ENCODE assay signal across 13 cellular contexts in the genomic region with DNA sequence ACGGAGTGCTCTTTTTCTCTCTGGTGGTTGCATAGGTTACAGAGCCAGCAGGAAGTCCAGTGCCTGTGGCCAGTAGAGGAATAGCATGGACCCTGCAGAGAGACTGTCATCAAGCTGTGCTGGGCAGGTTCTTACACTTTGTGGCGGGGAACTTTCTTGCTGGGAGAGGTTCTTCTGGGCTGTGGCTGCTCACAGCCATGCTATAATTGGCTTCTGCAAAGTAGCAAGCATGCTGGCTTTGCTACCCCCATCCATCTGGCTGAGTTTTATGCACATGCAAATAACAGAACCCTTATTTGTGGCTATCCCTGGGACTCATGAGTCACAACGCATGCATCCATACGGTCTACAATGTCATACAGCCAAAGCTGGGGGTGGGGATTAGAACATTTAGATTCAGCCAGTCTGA.
A peak's percentile ranks its signal among the peaks of the same experiment; 100 is the strongest.
DNase-seq lines count a peak whose midpoint lies in the region; ATAC-seq, FAIRE-seq and TF ChIP-seq lines count a peak whose summit lies in the region.
"Had no signal": no experiment of that assay in that cellular context is flagged by ENCODE, and none has a peak within 500 bp of the region (broad histone marks: within the 10 kb centered on the region; RNA-seq: fewer than 3 reads in every experiment).

No MANE protein-coding gene starts in this region.

- H4K91ac ChIP-seq in H1 (replicated peaks; ENCODE audit: insufficient read length, low read length), result no peak overlapping the region

- H3K14ac ChIP-seq in H1 (ENCODE audit: insufficient read length), result no peak overlapping the region

- no peak overlapping the region for H2BK5ac ChIP-seq in H1 (ENCODE audit: low read depth, low read length)

- H3K23ac ChIP-seq in H1 (ENCODE audit: insufficient read length), result no peak overlapping the region

- no peaks in the 10 kb centered on the region for H3K79me1 ChIP-seq in H1 (ENCODE audit: low read depth, low read length)

- no peak overlapping the region for H4K5ac ChIP-seq in H1 (ENCODE audit: insufficient read length, low read depth, low read length)

- H3K9me3 ChIP-seq in H1 (ENCODE audit: insufficient read depth in 2 of 2, low read depth in 1 of 2, low read length in 1 of 2), result no peaks in the 10 kb centered on the region

- H3K27ac Mint-ChIP-seq in T-cell, result no peak overlapping the region
- H3K27ac Mint-ChIP-seq: activated T-cell treated with anti-CD3 and anti-CD28 coated beads, Interleukin-2, amount 50 U/mL, for 72 hours had no signal

- TF ChIP-seq POLR2A in H1 (IDR thresholded peaks at IDR 0.05; ENCODE audit: control extremely low read depth in 1 of 2, low read depth in 2 of 2, low read length in 2 of 2), result no peak

- DNase-seq in EH (ENCODE audit: low read depth) (peak; percentile 87), NCI-H1694 treated with DMSO at 0.1 percent for 48 hours (lab: John Stamatoyannopoulos, UW) (peak; percentile 7), H1 (ENCODE audit: low read depth in 1 of 2, low spot score in 2 of 2) (peak in 1 of 2 experiments; percentile 15), myocyte (ENCODE audit: low read depth) (peak; percentile 73), T-cell (no peak), OCI-M1 (lab: John Stamatoyannopoulos, UW) (no peak)
- DNase-seq: activated T-cell treated with anti-CD3 and anti-CD28 coated beads, Interleukin-2, amount 50 U/mL, for 72 hours; DMS79; NCI-H1436 had no signal

- H2AK5ac ChIP-seq in H1 (ENCODE audit: low read depth, low read length), result no peak overlapping the region

- H3K36me3 Mint-ChIP-seq in T-cell, result no peaks in the 10 kb centered on the region

- H3K9me3 Mint-ChIP-seq in T-cell, result no peaks in the 10 kb centered on the region
- H3K9me3 Mint-ChIP-seq: activated T-cell treated with anti-CD3 and anti-CD28 coated beads, Interleukin-2, amount 50 U/mL, for 72 hours had no signal

- 63% methylated on average over 4 of the region's 4 CpGs; no CpG with 5 or more reads in 1 of the 2 experiments for WGBS in H1 (ENCODE audit: extremely low coverage in 1 of 2, insufficient coverage in 1 of 2, insufficient read length in 1 of 2, insufficient replicate concordance in 2 of 2, low coverage in 1 of 2, low lambda C conversion rate in 2 of 2, missing lambda C conversion rate in 1 of 2), 2 experiments

- H3K27ac ChIP-seq in H1 (ENCODE audit: low read depth, low read length), result no peak overlapping the region
- H3K27ac ChIP-seq: epithelial cell of prostate had no signal

- peak overlapping the region in 1 of 2 experiments; percentile 17; a peak in 1 of 4 replicates for H3K4me2 ChIP-seq in H1 (ENCODE audit: insufficient read depth in 1 of 2, low read depth in 2 of 2, low read length in 2 of 2)

- TF ChIP-seq EP300 in H1 (IDR thresholded peaks at IDR 0.05; ENCODE audit: borderline replicate concordance in 1 of 2, low read depth in 2 of 2, low read length in 2 of 2), result no peak

- H3K36me3 ChIP-seq in H1 (ENCODE audit: control insufficient read depth in 2 of 4, insufficient read depth in 4 of 4, low read length in 3 of 4), result no peaks in the 10 kb centered on the region

- H4K20me1 ChIP-seq in H1 (replicated peaks in 1 of 2; ENCODE audit: control insufficient read depth in 1 of 2, insufficient read depth in 2 of 2, low read length in 2 of 2), result no peaks in the 10 kb centered on the region

- no peak overlapping the region for H3K4me3 ChIP-seq in H1 (ENCODE audit: extremely low read depth in 1 of 4, insufficient read depth in 2 of 4, low read depth in 3 of 4, low read length in 4 of 4)

- H4K8ac ChIP-seq in H1 (ENCODE audit: extremely low read depth, insufficient read depth, low read length), result peak overlapping the region; percentile 41

- peak in 1 of 3 experiments; percentile 21; a peak in 1 of 4 replicates for TF ChIP-seq CTCF in H1 (IDR thresholded peaks at IDR 0.05; ENCODE audit: control extremely low read depth in 1 of 3, insufficient read depth in 1 of 3, low read depth in 1 of 3, low read length in 3 of 3)

- peaks cover 3 to 5% (median 3%) of the 10 kb centered on the region in 4 experiments for H3K4me1 ChIP-seq in H1 (replicated peaks in 1 of 4; ENCODE audit: control insufficient read depth in 3 of 4, insufficient read depth in 4 of 4, low read length in 3 of 4)

- H3K23me2 ChIP-seq in H1 (ENCODE audit: low read depth, low read length), result no peaks in the 10 kb centered on the region

- H2BK15ac ChIP-seq in H1 (ENCODE audit: low read length), result no peak overlapping the region

- H3K79me2 ChIP-seq in H1 (ENCODE audit: control insufficient read depth in 1 of 2, insufficient read depth in 2 of 2, low read length in 2 of 2), result no peaks in the 10 kb centered on the region

- no peak overlapping the region for H3K9ac ChIP-seq in H1 (replicated peaks in 1 of 4; ENCODE audit: extremely low read depth in 1 of 4, low read depth in 3 of 4, low read length in 3 of 4)

- peak; percentile 80 for FAIRE-seq in H1 (lab: Jason Lieb, UNC)
- FAIRE-seq: GM19239 had no signal

- H3K4ac ChIP-seq in H1 (replicated peaks; ENCODE audit: insufficient read length, low read depth, low read length), result no peak overlapping the region

- H3K56ac ChIP-seq in H1 (replicated peaks; ENCODE audit: insufficient read length, low read depth, low read length), result no peak overlapping the region

- no peak; a peak in 1 of 4 replicates for TF ChIP-seq RAD21 in H1 (IDR thresholded peaks at IDR 0.05 in 1 of 2, conservative IDR thresholded peaks at IDR 0.05 in 1 of 2; ENCODE audit: low read depth in 2 of 2, low read length in 2 of 2)

- H2AFZ ChIP-seq in H1 (ENCODE audit: low read length), result no peak overlapping the region

- no peak overlapping the region for H3K18ac ChIP-seq in H1 (ENCODE audit: extremely low read depth, low read length)

- ATAC-seq in activated CD4-positive, CD25-positive, alpha-beta regulatory T cell treated with anti-CD3 and anti-CD28 coated beads, Interleukin-2, amount 50 U/mL, for 24 hours, result no peak
- ATAC-seq in T-cell (replicated peaks in 1 of 4) (no peak), HG03342 (IDR thresholded peaks at IDR 0.05; ENCODE audit: unreplicated experiment) (no peak)

- no peak overlapping the region for H2BK12ac ChIP-seq in H1 (ENCODE audit: low read depth, low read length)

- H3K27me3 Mint-ChIP-seq in T-cell, result no peaks in the 10 kb centered on the region

- no peaks in the 10 kb centered on the region for H3K27me3 ChIP-seq in H1 (replicated peaks in 1 of 4; ENCODE audit: control insufficient read depth in 3 of 4, extremely low read depth in 1 of 4, insufficient read depth in 3 of 4, low read length in 3 of 4)

- CTCF ChIA-PET in H1 (lab: Charles Lee; ENCODE audit: partially characterized antibody), result interaction anchor here (1.1 to 3.3 kb wide), 4 partner anchors 8 to 254 kb away, joined by 4 to 10 read pairs (median 8); no protein-coding TSS in a partner anchor
- CTCF ChIA-PET in T-cell (lab: Charles Lee), result interaction anchor here in 1 of 2 donors (0.6 kb wide), 1 partner anchor 21 kb away, joined by 13 read pairs; no protein-coding TSS in a partner anchor

- H2BK120ac ChIP-seq in H1 (replicated peaks; ENCODE audit: low read depth, low read length), result no peak overlapping the region

- POLR2A ChIA-PET in H1 (lab: Charles Lee; ENCODE audit: partially characterized antibody), result no interaction called here
- POLR2A ChIA-PET in T-cell (lab: Charles Lee), result no interaction called here

- H3K4me3 Mint-ChIP-seq in T-cell, result no peak overlapping the region
- H3K4me3 Mint-ChIP-seq: activated T-cell treated with anti-CD3 and anti-CD28 coated beads, Interleukin-2, amount 50 U/mL, for 72 hours had no signal

- H2BK20ac ChIP-seq in H1 (ENCODE audit: low read length), result no peak overlapping the region

- H3K4me1 Mint-ChIP-seq in T-cell, result peaks cover 56 to 78% (median 63%) of the 10 kb centered on the region in 3 donors

TF ChIP-seq in H1, 55 proteins besides CTCF, POLR2A, EP300 and RAD21 (continues in another document):
- TF ChIP-seq SIX5 (IDR thresholded peaks at IDR 0.05; ENCODE audit: low read depth, low read length) (no peak), POU5F1 (IDR thresholded peaks at IDR 0.05; ENCODE audit: low read depth, low read length) (no peak), PHF8 (conservative IDR thresholded peaks at IDR 0.05; ENCODE audit: low read depth, low read length) (no peak), KDM4A (IDR thresholded peaks at IDR 0.05; ENCODE audit: low read depth, low read length, severe bottlenecking) (no peak), TBP (IDR thresholded peaks at IDR 0.05; ENCODE audit: low read depth, low read length) (no peak), POLR2AphosphoS5 (IDR thresholded peaks at IDR 0.05; ENCODE audit: low read depth, low read length) (no peak), RXRA (IDR thresholded peaks at IDR 0.05; ENCODE audit: insufficient read depth, low read depth, low read length) (no peak), SP4 (IDR thresholded peaks at IDR 0.05; ENCODE audit: low read length) (no peak), JUND (IDR thresholded peaks at IDR 0.05; ENCODE audit: low read length) (no peak), NRF1 (IDR thresholded peaks at IDR 0.05; ENCODE audit: low read depth, low read length) (no peak)
- TF ChIP-seq, protein P1, sequence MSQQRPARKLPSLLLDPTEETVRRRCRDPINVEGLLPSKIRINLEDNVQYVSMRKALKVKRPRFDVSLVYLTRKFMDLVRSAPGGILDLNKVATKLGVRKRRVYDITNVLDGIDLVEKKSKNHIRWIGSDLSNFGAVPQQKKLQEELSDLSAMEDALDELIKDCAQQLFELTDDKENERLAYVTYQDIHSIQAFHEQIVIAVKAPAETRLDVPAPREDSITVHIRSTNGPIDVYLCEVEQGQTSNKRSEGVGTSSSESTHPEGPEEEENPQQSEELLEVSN (IDR thresholded peaks at IDR 0.05), result no peak

Comparison
In these comparisons a context has a peak if more than half of its experiments do, and no peak if none do; other contexts are left out.
1. DNase-seq: peak in EH (single experiment), NCI-H1694 treated with DMSO at 0.1 percent for 48 hours (single experiment) and myocyte (single experiment); none in T-cell (0 of 34) and OCI-M1 (single experiment).